8 cellular contexts compared by ENCODE assay signal in genomic region chr6:27188885-27189418, GRCh38. TPM values are rescaled to one million over a fixed set of nuclear protein-coding genes. Genes with fewer than 3 reads are reported as not detected.
DNase-seq lines count a peak whose midpoint lies in the region; ATAC-seq and TF ChIP-seq lines count a peak whose summit lies in the region.

No MANE protein-coding gene starts in this region.

- H3K9me3 ChIP-seq in Peyer's patch (no peaks in the 10 kb centered on the region), adipocyte (ENCODE audit: control insufficient read depth, low read length) (no peaks in the 10 kb centered on the region), heart left ventricle (no peaks in the 10 kb centered on the region), trophoblast cell (ENCODE audit: insufficient read depth, low read depth, low read length) (no peaks in the 10 kb centered on the region)

- no peak overlapping the region for H3K18ac ChIP-seq in trophoblast cell (ENCODE audit: low read length)

- peak overlapping the region; percentile 61 for H4K8ac ChIP-seq in trophoblast cell (ENCODE audit: low read depth, low read length)

- DNase-seq in GF-D8 (lab: John Stamatoyannopoulos, UW) (peak; percentile 25), H4 (ENCODE audit: low spot score) (peak; percentile 76), LNCaP clone FGC (ENCODE audit: low read depth) (peak; percentile 63), Peyer's patch (peak in 2 of 3 donors; percentile 59 to 82), adipocyte (ENCODE audit: low read depth) (peak; percentile 95), heart left ventricle (peak in 4 of 5 donors; percentile 52 to 65 (median 54)), trophoblast cell (peak; percentile 66 to 92)

- 21 to 26% (median 23%) methylated on average over 10 of the region's 10 CpGs for WGBS in heart left ventricle, 4 donors
- WGBS in trophoblast cell (ENCODE audit: extremely low coverage, insufficient coverage, insufficient read length), result no CpG with 5 or more reads among the region's 10 CpGs

- no peak overlapping the region for H2BK120ac ChIP-seq in trophoblast cell (ENCODE audit: insufficient read depth, low read length, poor library complexity)

- H2BK5ac ChIP-seq in trophoblast cell (ENCODE audit: low read depth, low read length, poor library complexity), result peak overlapping the region; percentile 21

- intact Hi-C loops in heart left ventricle (cut with DNase I), result loop anchor here (1.0 to 10.0 kb wide), 13 partner anchors 286 to 1166 kb away; partner anchors contain the start of gene ZNF184 (in 4 of the 10)

- H3K4me1 ChIP-seq in Peyer's patch (peaks cover 0 to 5% (median 0%) of the 10 kb centered on the region in 4 donors), adipocyte (ENCODE audit: control insufficient read depth, insufficient read depth, low read length) (peaks cover 8% of the 10 kb centered on the region), heart left ventricle (peaks cover 0 to 9% (median 4%) of the 10 kb centered on the region in 12 donors), trophoblast cell (ENCODE audit: control insufficient read depth in 1 of 2, insufficient read depth in 2 of 2, low read length in 2 of 2) (peaks cover 2 to 6% of the 10 kb centered on the region in 2 experiments)

- no peak overlapping the region for H3K4ac ChIP-seq in trophoblast cell (ENCODE audit: low read depth, low read length)

- H3K27ac ChIP-seq in Peyer's patch (peak overlapping the region; percentile 67 to 88 (median 72)), heart left ventricle (peak overlapping the region in 11 of 12 donors; percentile 45 to 80 (median 65)), trophoblast cell (ENCODE audit: low read depth, low read length) (peak overlapping the region; percentile 81)

- H3K79me1 ChIP-seq in trophoblast cell (ENCODE audit: low read length), result peaks cover 8% of the 10 kb centered on the region

- H3K27me3 ChIP-seq in Peyer's patch (no peaks in the 10 kb centered on the region), adipocyte (replicated peaks; ENCODE audit: control insufficient read depth, insufficient read depth, low read length) (peaks cover 3% of the 10 kb centered on the region), heart left ventricle (peaks cover 0 to 4% (median 0%) of the 10 kb centered on the region in 9 donors), trophoblast cell (ENCODE audit: insufficient read depth, low read length) (no peaks in the 10 kb centered on the region)

- no peak overlapping the region for H2BK12ac ChIP-seq in trophoblast cell (ENCODE audit: low read length)

- H2AK5ac ChIP-seq in trophoblast cell (ENCODE audit: low read length), result no peak overlapping the region

- ATAC-seq in heart left ventricle (peak; percentile 77 to 97 (median 93)), HG02970 (IDR thresholded peaks at IDR 0.05; ENCODE audit: low FRiP score, unreplicated experiment) (no peak)

- TF ChIP-seq POLR2A in Peyer's patch (IDR thresholded peaks at IDR 0.05), result no peak
- no peak for TF ChIP-seq POLR2A in heart left ventricle (IDR thresholded peaks at IDR 0.05)

- H3K79me2 ChIP-seq in trophoblast cell (ENCODE audit: control insufficient read depth, insufficient read depth, low read length, poor library complexity), result no peaks in the 10 kb centered on the region

- H3K23ac ChIP-seq in trophoblast cell (ENCODE audit: low read length), result no peak overlapping the region

- H4K12ac ChIP-seq in trophoblast cell (ENCODE audit: low read depth, low read length), result no peak overlapping the region

- H3K9ac ChIP-seq in adipocyte (ENCODE audit: low read length), result peak overlapping the region; percentile 76
- H3K9ac ChIP-seq in trophoblast cell (ENCODE audit: low read length), result no peak overlapping the region

- H3K36me3 ChIP-seq in Peyer's patch, result no peaks in the 10 kb centered on the region
- no peaks in the 10 kb centered on the region for H3K36me3 ChIP-seq in adipocyte (ENCODE audit: control insufficient read depth, insufficient read depth, low read length, severe bottlenecking)
- no peaks in the 10 kb centered on the region for H3K36me3 ChIP-seq in heart left ventricle
- H3K36me3 ChIP-seq in trophoblast cell (ENCODE audit: control insufficient read depth in 1 of 2, insufficient read depth in 2 of 2, low read length in 2 of 2), result no peaks in the 10 kb centered on the region

- no peak overlapping the region for H2AFZ ChIP-seq in trophoblast cell (ENCODE audit: insufficient read depth, low read length, poor library complexity)

- H3K4me3 ChIP-seq in LNCaP clone FGC (ENCODE audit: low read depth, low read length) (peak overlapping the region; percentile 71), Peyer's patch (peak overlapping the region; percentile 47 to 84 (median 68)), adipocyte (ENCODE audit: low read length) (peak overlapping the region; percentile 87), heart left ventricle (peak overlapping the region; percentile 30 to 75 (median 65)), trophoblast cell (ENCODE audit: low read depth, low read length) (peak overlapping the region; percentile 61)

- peak overlapping the region; percentile 61 for H4K91ac ChIP-seq in trophoblast cell (ENCODE audit: low read depth, low read length)

- H3K14ac ChIP-seq in trophoblast cell (ENCODE audit: low read length), result no peak overlapping the region

- TF ChIP-seq CTCF in LNCaP clone FGC (IDR thresholded peaks at IDR 0.05; ENCODE audit: control insufficient read depth, extremely low read depth, insufficient read depth) (peak; percentile 64), Peyer's patch (IDR thresholded peaks at IDR 0.05) (peak; percentile 46 to 88 (median 77)), heart left ventricle (IDR thresholded peaks at IDR 0.05) (peak; percentile 65 to 85 (median 78))

- peak overlapping the region; percentile 86 for H3K4me2 ChIP-seq in trophoblast cell (ENCODE audit: low read length)

RNA-seq across cellular contexts. Expression of gene PRSS16, which starts 58.5 kb away (rescaled TPM):
- total RNA-seq in H4 (2014; rRNA removed; shearing (Covaris generic)), result 3.4 and 5.2 TPM in 2 replicates
- total RNA-seq in Peyer's patch (10 to 100 TPM in 3 of 4 donors, 1 to 10 TPM in 1; 5.0 to 37.1 (median 29.8) TPM), heart left ventricle (1 to 10 TPM in 1 of 9 donors, under 1 TPM in 1, not detected in 7; 0.11 to 1.5 TPM)
- polyA plus RNA-seq in heart left ventricle, result not detected
- polyA plus RNA-seq in trophoblast cell (2013), result 10.0 and 10.1 TPM in 2 replicates

Comparison
In these comparisons a context has a peak if more than half of its experiments do, and no peak if none do; other contexts are left out.
1. DNase-seq: peak in every context shown above with its lines; median percentile 95 in adipocyte; 79 in trophoblast cell; 76 in H4; 70 in Peyer's patch; 63 in LNCaP clone FGC; 54 in heart left ventricle; 25 in GF-D8.